Comparison of ENCODE assay signal across 2 cellular contexts in the genomic region with DNA sequence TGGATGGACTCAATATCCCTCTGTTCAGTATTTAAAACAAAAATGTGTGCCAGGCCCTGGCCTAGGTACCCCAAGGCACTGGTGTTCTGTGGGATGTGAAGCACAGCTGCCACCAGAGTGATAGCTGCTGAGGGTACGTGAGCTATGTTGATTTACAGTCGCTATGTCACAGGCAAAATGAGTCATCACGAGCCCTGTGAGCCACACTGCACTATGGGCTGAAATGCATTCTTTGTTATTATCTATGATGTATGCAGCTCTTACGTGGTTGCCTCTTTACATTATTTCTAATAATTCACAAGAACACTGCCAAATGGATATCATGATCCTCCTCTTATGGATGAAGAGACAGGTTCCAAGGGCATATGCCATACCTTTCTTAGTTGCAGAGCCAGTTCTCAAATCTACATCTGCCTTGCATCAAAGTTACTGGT.
TF ChIP-seq lines count a peak whose summit lies in the region.

No MANE protein-coding gene starts in this region.

TF ChIP-seq in A549, 52 proteins besides CTCF, POLR2A, EP300 and RAD21:
- TF ChIP-seq FOXS1 (CRISPR knock-in tag; IDR thresholded peaks at IDR 0.05): no peak
- TF ChIP-seq HOXA7 (CRISPR knock-in tag; IDR thresholded peaks at IDR 0.05): no peak
- TF ChIP-seq, protein P1, sequence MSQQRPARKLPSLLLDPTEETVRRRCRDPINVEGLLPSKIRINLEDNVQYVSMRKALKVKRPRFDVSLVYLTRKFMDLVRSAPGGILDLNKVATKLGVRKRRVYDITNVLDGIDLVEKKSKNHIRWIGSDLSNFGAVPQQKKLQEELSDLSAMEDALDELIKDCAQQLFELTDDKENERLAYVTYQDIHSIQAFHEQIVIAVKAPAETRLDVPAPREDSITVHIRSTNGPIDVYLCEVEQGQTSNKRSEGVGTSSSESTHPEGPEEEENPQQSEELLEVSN (IDR thresholded peaks at IDR 0.05; ENCODE audit: borderline replicate concordance, low read depth): no peak
- TF ChIP-seq ESRRA (IDR thresholded peaks at IDR 0.05; ENCODE audit: borderline replicate concordance, low read length): no peak
- TF ChIP-seq ZSCAN20 (CRISPR knock-in tag; IDR thresholded peaks at IDR 0.05): no peak
- no peak for TF ChIP-seq NPAS2 (CRISPR knock-in tag; IDR thresholded peaks at IDR 0.05; ENCODE audit: borderline replicate concordance)
- no peak for TF ChIP-seq EHMT2 (IDR thresholded peaks at IDR 0.05; ENCODE audit: low read depth)
- TF ChIP-seq MYC (IDR thresholded peaks at IDR 0.05; ENCODE audit: borderline replicate concordance, low read length): no peak
- no peak for TF ChIP-seq GATA3 (IDR thresholded peaks at IDR 0.05; ENCODE audit: borderline replicate concordance)
- no peak for TF ChIP-seq RNF2 (IDR thresholded peaks at IDR 0.05; ENCODE audit: borderline replicate concordance, low read depth)
- TF ChIP-seq HMGXB4 (CRISPR knock-in tag; IDR thresholded peaks at IDR 0.05; ENCODE audit: borderline replicate concordance): no peak
- no peak for TF ChIP-seq PHF8 (IDR thresholded peaks at IDR 0.05; ENCODE audit: borderline replicate concordance, low read depth)
- TF ChIP-seq HOXB13 (CRISPR knock-in tag; IDR thresholded peaks at IDR 0.05; ENCODE audit: low read depth): no peak
- no peak for TF ChIP-seq CHD4 (IDR thresholded peaks at IDR 0.05; ENCODE audit: borderline replicate concordance)
- no peak for TF ChIP-seq RARB (CRISPR knock-in tag; IDR thresholded peaks at IDR 0.05)
- TF ChIP-seq BCL3 (IDR thresholded peaks at IDR 0.05): no peak
- no peak for TF ChIP-seq MAX (IDR thresholded peaks at IDR 0.05)
- TF ChIP-seq BHLHE40 (IDR thresholded peaks at IDR 0.05; ENCODE audit: low read depth, low read length): no peak
- no peak for TF ChIP-seq ZFP36 (IDR thresholded peaks at IDR 0.05; ENCODE audit: borderline replicate concordance, partially characterized antibody)
- TF ChIP-seq KDM1A (IDR thresholded peaks at IDR 0.05; ENCODE audit: low read depth): no peak

TF ChIP-seq in endothelial cell of umbilical vein, 7 proteins besides CTCF, POLR2A, EP300 and RAD21:
- TF ChIP-seq MYC (IDR thresholded peaks at IDR 0.05; ENCODE audit: low read depth, low read length): no peak
- TF ChIP-seq JUN (IDR thresholded peaks at IDR 0.05; ENCODE audit: borderline replicate concordance, insufficient read depth, insufficient read length, low read depth): peak; percentile 56
- TF ChIP-seq EZH2 (IDR thresholded peaks at IDR 0.05; ENCODE audit: borderline replicate concordance, low read depth, low read length, severe bottlenecking): no peak
- TF ChIP-seq FOS (IDR thresholded peaks at IDR 0.05; ENCODE audit: borderline replicate concordance, insufficient read depth, low read length): peak; percentile 55
